In genomic region chr9:78288214-78288892, GRCh38 we compare ENCODE assay signal across 16 cellular contexts. TPM values are rescaled to one million over a fixed set of nuclear protein-coding genes. Genes with fewer than 3 reads are reported as not detected.
DNase-seq lines count a peak whose midpoint lies in the region; TF ChIP-seq lines count a peak whose summit lies in the region.
"Had no signal": no experiment of that assay in that cellular context is flagged by ENCODE, and none has a peak within 500 bp of the region (broad histone marks: within the 10 kb centered on the region; RNA-seq: fewer than 3 reads in every experiment).

No MANE protein-coding gene starts in this region.

- no peak overlapping the region for H3K27ac Mint-ChIP-seq in neural progenitor cell
- H3K27ac Mint-ChIP-seq: activated CD8-positive, alpha-beta memory T cell treated with anti-CD3 and anti-CD28 coated beads, Interleukin-2, amount 10 ng/mL, durations not matched to agents 7 days and 5 days had no signal

- no peaks in the 10 kb centered on the region for H3K9me3 ChIP-seq in HEK293 (ENCODE audit: control insufficient read depth, insufficient read depth, low read depth, low read length)
- H3K9me3 ChIP-seq in mammary epithelial cell (replicated peaks; ENCODE audit: insufficient read depth, low read length), result no peaks in the 10 kb centered on the region
- H3K9me3 ChIP-seq in neural progenitor cell (ENCODE audit: low read depth), result no peaks in the 10 kb centered on the region
- H3K9me3 ChIP-seq: ovary had no signal

- in situ Hi-C loops in mammary epithelial cell (cut with MboI; ENCODE audit: low sequenced_read_pairs in 2 of 2), result no loop called here

- TF ChIP-seq CTCF in HEK293 (tag by site-specific recombination; IDR thresholded peaks at IDR 0.05) (no peak), mammary epithelial cell (conservative IDR thresholded peaks at IDR 0.05 in 1 of 2, IDR thresholded peaks at IDR 0.05 in 1 of 2; ENCODE audit: extremely low read depth in 1 of 2, insufficient read depth in 1 of 2, low read depth in 1 of 2, low read length in 2 of 2) (no peak), neural progenitor cell (IDR thresholded peaks at IDR 0.05) (no peak)

- H3K27me3 ChIP-seq in mammary epithelial cell (ENCODE audit: insufficient read depth, low read length) (no peaks in the 10 kb centered on the region), neural progenitor cell (no peaks in the 10 kb centered on the region)
- H3K27me3 ChIP-seq: cardiac muscle cell, ovary had no signal

- peak overlapping the region; percentile 72 for H2AFZ ChIP-seq in mammary epithelial cell (ENCODE audit: low read depth, low read length)
- peak overlapping the region; percentile 81 for H2AFZ ChIP-seq in neural progenitor cell (replicated peaks)

- H3K9me3 Mint-ChIP-seq in neural progenitor cell, result peaks cover under 1% of the 10 kb centered on the region

- dilution Hi-C loops in mammary epithelial cell (cut with HindIII; ENCODE audit: low sequenced_read_pairs), result no loop called here

- no peaks in the 10 kb centered on the region for H3K27me3 Mint-ChIP-seq in neural progenitor cell (ENCODE audit: insufficient read depth, low read depth)

- WGBS in mammary epithelial cell (ENCODE audit: low coverage, missing lambda C conversion rate), result 15% methylated on average over 5 of the region's 8 CpGs

- H3K4me3 ChIP-seq in HEK293 (ENCODE audit: low read depth, low read length) (no peak overlapping the region), mammary epithelial cell (replicated peaks in 1 of 3; ENCODE audit: insufficient read depth in 1 of 3, low read depth in 2 of 3, low read length in 3 of 3) (no peak overlapping the region), neural progenitor cell (no peak overlapping the region)
- H3K4me3 ChIP-seq: cardiac muscle cell, ovary had no signal

- no peaks in the 10 kb centered on the region for H3F3A ChIP-seq in neural progenitor cell (ENCODE audit: low read depth)

- BruUV-seq in mammary epithelial cell (replicated peaks; lab: Mats Ljungman, UMichigan), result no TSS peak

- no peaks in the 10 kb centered on the region; a peak in 1 of 3 replicates for H3K36me3 ChIP-seq in HEK293 (ENCODE audit: control insufficient read depth in 2 of 2, insufficient read depth in 1 of 2, low read length in 2 of 2)
- no peaks in the 10 kb centered on the region for H3K36me3 ChIP-seq in mammary epithelial cell (ENCODE audit: insufficient read depth, low read length)
- no peaks in the 10 kb centered on the region for H3K36me3 ChIP-seq in neural progenitor cell
- H3K36me3 ChIP-seq: cardiac muscle cell, ovary had no signal

- DNase-seq in NCI-H2171 (lab: John Stamatoyannopoulos, UW) (peak; percentile 74), mammary epithelial cell (peak; percentile 86), neural progenitor cell (ENCODE audit: low spot score) (no peak), NCI-H748 treated with DMSO at 0.1 percent for 48 hours (lab: John Stamatoyannopoulos, UW) (no peak), midbrain (lab: John Stamatoyannopoulos, UW) (no peak), T-helper 9 cell (no peak), DMS53 treated with DMSO at 0.1 percent for 48 hours (lab: John Stamatoyannopoulos, UW; ENCODE audit: unreplicated experiment) (no peak)
- DNase-seq: activated CD4-positive, alpha-beta T cell treated with anti-CD3 and anti-CD28 coated beads for 1 hour; activated CD8-positive, alpha-beta memory T cell treated with anti-CD3 and anti-CD28 coated beads, Interleukin-2, amount 10 ng/mL, durations not matched to agents 7 days and 5 days; activated effector memory CD4-positive, alpha-beta T cell treated with Interleukin-2 at 50 U/mL for 16 hours; ovary; stimulated activated CD4-positive, alpha-beta T cell treated with anti-CD3 and anti-CD28 coated beads, Interleukin-4, amount 100 ng/mL, for 1 hour; T1000 had no signal

- peaks cover 22% of the 10 kb centered on the region for H3K4me1 Mint-ChIP-seq in neural progenitor cell

- no peak overlapping the region for H3K9ac ChIP-seq in mammary epithelial cell (ENCODE audit: insufficient read depth, low read length)
- no peak overlapping the region for H3K9ac ChIP-seq in neural progenitor cell
- H3K9ac ChIP-seq: KMS-11 had no signal

- H3K79me2 ChIP-seq in mammary epithelial cell (ENCODE audit: insufficient read depth, low read length), result no peaks in the 10 kb centered on the region
- H3K79me2 ChIP-seq in neural progenitor cell (ENCODE audit: low read depth), result no peaks in the 10 kb centered on the region

- POLR2A ChIA-PET in HEK293 (lab: Yijun Ruan, JAX), result interaction anchor here (1.4 kb wide), 1 partner anchor 9 kb away, joined by 8 read pairs; the partner anchor contains the start of gene PSAT1

- peaks cover under 1% of the 10 kb centered on the region for H3K36me3 Mint-ChIP-seq in neural progenitor cell

- H3K4me3 Mint-ChIP-seq in neural progenitor cell, result no peak overlapping the region
- H3K4me3 Mint-ChIP-seq: activated CD8-positive, alpha-beta memory T cell treated with anti-CD3 and anti-CD28 coated beads, Interleukin-2, amount 10 ng/mL, durations not matched to agents 7 days and 5 days had no signal

- intact Hi-C loops in mammary epithelial cell (cut with micrococcal nuclease), result no loop called here

- H3K27ac ChIP-seq in HEK293 (ENCODE audit: extremely low read depth, low read depth, low read length), result no peak overlapping the region
- no peak overlapping the region for H3K27ac ChIP-seq in mammary epithelial cell (ENCODE audit: insufficient read depth, low read depth, low read length)
- no peak overlapping the region for H3K27ac ChIP-seq in neural progenitor cell
- H3K27ac ChIP-seq: cardiac muscle cell, KMS-11, ovary had no signal

- CTCF ChIA-PET in HEK293 (lab: Yijun Ruan, JAX) (no interaction called here), mammary epithelial cell (lab: Charles Lee; ENCODE audit: low non-redundant PET) (no interaction called here)

- H4K20me1 ChIP-seq in mammary epithelial cell (ENCODE audit: insufficient read depth, low read length) (no peaks in the 10 kb centered on the region), neural progenitor cell (ENCODE audit: low read depth) (no peaks in the 10 kb centered on the region)

- H3K4me2 ChIP-seq in mammary epithelial cell (ENCODE audit: insufficient read depth, low read depth, low read length) (peak overlapping the region; percentile 47), neural progenitor cell (no peak overlapping the region)
- H3K4me2 ChIP-seq: KMS-11 had no signal

- H3K4me1 ChIP-seq in HEK293 (ENCODE audit: control insufficient read depth, insufficient read depth, low read length) (no peaks in the 10 kb centered on the region), mammary epithelial cell (ENCODE audit: insufficient read depth, low read length) (peaks cover 18% of the 10 kb centered on the region), neural progenitor cell (peaks cover 21% of the 10 kb centered on the region)

TF ChIP-seq in HEK293, 187 proteins besides CTCF, POLR2A, EP300 and RAD21:
- TF ChIP-seq ZNF26 (tag by site-specific recombination; IDR thresholded peaks at IDR 0.05) (no peak), ZFP69B (tag by site-specific recombination; IDR thresholded peaks at IDR 0.05) (no peak), ZFP41 (tag by site-specific recombination; IDR thresholded peaks at IDR 0.05; ENCODE audit: borderline replicate concordance) (no peak), ZNF707 (tag by site-specific recombination; IDR thresholded peaks at IDR 0.05) (no peak), ZBTB20 (tag by site-specific recombination; IDR thresholded peaks at IDR 0.05) (0 out of 2 replicates have a peak, but pooled peaks have one; percentile 17), ZNF433 (tag by site-specific recombination; IDR thresholded peaks at IDR 0.05; ENCODE audit: low read depth) (no peak), ZNF677 (tag by site-specific recombination; IDR thresholded peaks at IDR 0.05) (no peak), ZNF704 (tag by site-specific recombination; IDR thresholded peaks at IDR 0.05) (no peak), ZNF391 (tag by site-specific recombination; IDR thresholded peaks at IDR 0.05; ENCODE audit: borderline replicate concordance, low read depth) (no peak), FEZF1 (tag by site-specific recombination; IDR thresholded peaks at IDR 0.05) (peak; percentile 62), ZNF610 (tag by site-specific recombination; IDR thresholded peaks at IDR 0.05; ENCODE audit: borderline replicate concordance) (peak; percentile 79; the same call in 1 of the 2 replicates), KLF8 (tag by site-specific recombination; IDR thresholded peaks at IDR 0.05) (no peak), SCRT2 (tag by site-specific recombination; IDR thresholded peaks at IDR 0.05) (peak; percentile 77), ZNF623 (tag by site-specific recombination; IDR thresholded peaks at IDR 0.05) (no peak), ZNF174 (tag by site-specific recombination; IDR thresholded peaks at IDR 0.05) (no peak)

RNA-seq across cellular contexts. Expression of gene PSAT1, which starts 8.6 kb away (rescaled TPM):
- 100 to 1,000 TPM; 220 to 369 TPM for total RNA-seq in mammary epithelial cell
- 126 TPM for polyA plus RNA-seq in mammary epithelial cell
- polyA minus RNA-seq in mammary epithelial cell, result 107 TPM
- total RNA-seq in neural progenitor cell (ENCODE audit: low replicate concordance), result 261 and 357 TPM in 2 replicates

RNA-seq across cellular contexts. Expression of gene CEP78, which starts 52.5 kb away (rescaled TPM):
- 10 to 100 TPM; 16.7 to 24.7 TPM for total RNA-seq in mammary epithelial cell
- 11.6 TPM for polyA plus RNA-seq in mammary epithelial cell
- 20.1 TPM for polyA minus RNA-seq in mammary epithelial cell
- total RNA-seq in neural progenitor cell (ENCODE audit: low replicate concordance), result 102 and 122 TPM in 2 replicates

Comparison
In these comparisons a context has a peak if more than half of its experiments do, and no peak if none do; other contexts are left out.
1. DNase-seq: peak in NCI-H2171 (single experiment) and mammary epithelial cell (single experiment); none in neural progenitor cell (single experiment), NCI-H748 treated with DMSO at 0.1 percent for 48 hours (single experiment), midbrain (single experiment), T-helper 9 cell (single experiment) and DMS53 treated with DMSO at 0.1 percent for 48 hours (single experiment).